In the genomic region with DNA sequence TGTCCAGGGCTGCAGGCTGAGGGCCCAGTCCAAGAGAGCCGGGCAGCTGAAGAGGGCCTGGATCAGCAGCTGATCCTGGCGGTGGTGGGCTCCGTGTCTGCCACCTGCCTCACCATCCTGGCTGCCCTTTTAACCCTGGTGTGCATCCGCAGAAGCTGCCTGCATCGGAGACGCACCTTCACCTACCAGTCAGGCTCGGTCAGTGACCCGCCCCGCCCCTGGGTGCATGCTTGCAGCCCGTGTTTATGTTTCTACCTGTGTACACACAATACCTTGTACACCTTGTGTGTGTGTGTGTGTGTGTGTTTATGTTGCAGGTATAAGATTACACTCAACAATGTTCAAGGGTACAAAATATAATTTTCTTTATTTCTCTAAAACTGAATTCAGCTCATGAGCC, we compare ENCODE assay signal across 1 cellular context.
TF ChIP-seq lines count a peak whose summit lies in the region.

No MANE protein-coding gene starts in this region.

TF ChIP-seq in HepG2, 621 proteins besides CTCF, POLR2A, EP300 and RAD21 (continues in another document):
- TF ChIP-seq ZNF124 (CRISPR knock-in tag; IDR thresholded peaks at IDR 0.05) (no peak), PRMT3 (CRISPR knock-in tag; IDR thresholded peaks at IDR 0.05; ENCODE audit: borderline replicate concordance, low read depth) (no peak), ZBTB20 (CRISPR knock-in tag; IDR thresholded peaks at IDR 0.05; ENCODE audit: borderline replicate concordance, low read depth) (no peak), ZNF235 (CRISPR knock-in tag; IDR thresholded peaks at IDR 0.05; ENCODE audit: borderline replicate concordance) (no peak), CBX5 (CRISPR knock-in tag; IDR thresholded peaks at IDR 0.05; ENCODE audit: borderline replicate concordance) (no peak), JUNB (CRISPR knock-in tag; IDR thresholded peaks at IDR 0.05; ENCODE audit: borderline replicate concordance) (no peak), PHF5A (CRISPR knock-in tag; IDR thresholded peaks at IDR 0.05; ENCODE audit: low read depth, unreplicated experiment) (no peak), KLF12 (CRISPR knock-in tag; IDR thresholded peaks at IDR 0.05; ENCODE audit: borderline replicate concordance) (no peak), FOXA1 (IDR thresholded peaks at IDR 0.05) (no peak), FOXA1 (CRISPR knock-in tag; IDR thresholded peaks at IDR 0.05) (peak; percentile 66), ZNF24 (IDR thresholded peaks at IDR 0.05) (no peak), CEBPB (IDR thresholded peaks at IDR 0.05; ENCODE audit: borderline replicate concordance, low read depth, low read length) (no peak), CCAR2 (optimal IDR thresholded peaks at IDR 0.05; ENCODE audit: low read depth, low read length) (no peak), MEF2D (CRISPR knock-in tag; IDR thresholded peaks at IDR 0.05) (no peak), ZNF607 (CRISPR knock-in tag; IDR thresholded peaks at IDR 0.05; ENCODE audit: borderline replicate concordance) (no peak), FOXP1 (IDR thresholded peaks at IDR 0.05) (no peak), FOXP1 (CRISPR knock-in tag; IDR thresholded peaks at IDR 0.05) (peak; percentile 91), SMARCE1 (IDR thresholded peaks at IDR 0.05; ENCODE audit: borderline replicate concordance) (no peak), ZNF17 (CRISPR knock-in tag; IDR thresholded peaks at IDR 0.05) (no peak), KDM4B (CRISPR knock-in tag; IDR thresholded peaks at IDR 0.05) (no peak)
- TF ChIP-seq, protein P1, sequence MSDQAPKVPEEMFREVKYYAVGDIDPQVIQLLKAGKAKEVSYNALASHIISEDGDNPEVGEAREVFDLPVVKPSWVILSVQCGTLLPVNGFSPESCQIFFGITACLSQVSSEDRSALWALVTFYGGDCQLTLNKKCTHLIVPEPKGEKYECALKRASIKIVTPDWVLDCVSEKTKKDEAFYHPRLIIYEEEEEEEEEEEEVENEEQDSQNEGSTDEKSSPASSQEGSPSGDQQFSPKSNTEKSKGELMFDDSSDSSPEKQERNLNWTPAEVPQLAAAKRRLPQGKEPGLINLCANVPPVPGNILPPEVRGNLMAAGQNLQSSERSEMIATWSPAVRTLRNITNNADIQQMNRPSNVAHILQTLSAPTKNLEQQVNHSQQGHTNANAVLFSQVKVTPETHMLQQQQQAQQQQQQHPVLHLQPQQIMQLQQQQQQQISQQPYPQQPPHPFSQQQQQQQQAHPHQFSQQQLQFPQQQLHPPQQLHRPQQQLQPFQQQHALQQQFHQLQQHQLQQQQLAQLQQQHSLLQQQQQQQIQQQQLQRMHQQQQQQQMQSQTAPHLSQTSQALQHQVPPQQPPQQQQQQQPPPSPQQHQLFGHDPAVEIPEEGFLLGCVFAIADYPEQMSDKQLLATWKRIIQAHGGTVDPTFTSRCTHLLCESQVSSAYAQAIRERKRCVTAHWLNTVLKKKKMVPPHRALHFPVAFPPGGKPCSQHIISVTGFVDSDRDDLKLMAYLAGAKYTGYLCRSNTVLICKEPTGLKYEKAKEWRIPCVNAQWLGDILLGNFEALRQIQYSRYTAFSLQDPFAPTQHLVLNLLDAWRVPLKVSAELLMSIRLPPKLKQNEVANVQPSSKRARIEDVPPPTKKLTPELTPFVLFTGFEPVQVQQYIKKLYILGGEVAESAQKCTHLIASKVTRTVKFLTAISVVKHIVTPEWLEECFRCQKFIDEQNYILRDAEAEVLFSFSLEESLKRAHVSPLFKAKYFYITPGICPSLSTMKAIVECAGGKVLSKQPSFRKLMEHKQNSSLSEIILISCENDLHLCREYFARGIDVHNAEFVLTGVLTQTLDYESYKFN (CRISPR knock-in tag; conservative IDR thresholded peaks at IDR 0.05): 0 out of 2 replicates have a peak, but pooled peaks have one; percentile 20
- TF ChIP-seq, protein P2, sequence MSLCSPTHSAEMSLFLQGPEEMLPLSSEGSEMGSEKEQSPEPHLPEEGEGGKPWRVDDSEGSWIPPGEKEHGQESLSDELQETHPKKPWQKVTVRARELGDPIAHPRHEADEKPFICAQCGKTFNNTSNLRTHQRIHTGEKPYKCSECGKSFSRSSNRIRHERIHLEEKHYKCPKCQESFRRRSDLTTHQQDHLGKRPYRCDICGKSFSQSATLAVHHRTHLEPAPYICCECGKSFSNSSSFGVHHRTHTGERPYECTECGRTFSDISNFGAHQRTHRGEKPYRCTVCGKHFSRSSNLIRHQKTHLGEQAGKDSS (CRISPR knock-in tag; IDR thresholded peaks at IDR 0.05; ENCODE audit: borderline replicate concordance, low read depth): no peak
- TF ChIP-seq, protein P3, sequence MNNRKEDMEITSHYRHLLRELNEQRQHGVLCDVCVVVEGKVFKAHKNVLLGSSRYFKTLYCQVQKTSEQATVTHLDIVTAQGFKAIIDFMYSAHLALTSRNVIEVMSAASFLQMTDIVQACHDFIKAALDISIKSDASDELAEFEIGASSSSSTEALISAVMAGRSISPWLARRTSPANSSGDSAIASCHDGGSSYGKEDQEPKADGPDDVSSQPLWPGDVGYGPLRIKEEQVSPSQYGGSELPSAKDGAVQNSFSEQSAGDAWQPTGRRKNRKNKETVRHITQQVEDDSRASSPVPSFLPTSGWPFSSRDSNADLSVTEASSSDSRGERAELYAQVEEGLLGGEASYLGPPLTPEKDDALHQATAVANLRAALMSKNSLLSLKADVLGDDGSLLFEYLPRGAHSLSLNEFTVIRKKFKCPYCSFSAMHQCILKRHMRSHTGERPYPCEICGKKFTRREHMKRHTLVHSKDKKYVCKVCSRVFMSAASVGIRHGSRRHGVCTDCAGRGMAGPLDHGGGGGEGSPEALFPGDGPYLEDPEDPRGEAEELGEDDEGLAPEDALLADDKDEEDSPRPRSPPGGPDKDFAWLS (CRISPR knock-in tag; IDR thresholded peaks at IDR 0.05; ENCODE audit: borderline replicate concordance): no peak
- TF ChIP-seq, protein P4, sequence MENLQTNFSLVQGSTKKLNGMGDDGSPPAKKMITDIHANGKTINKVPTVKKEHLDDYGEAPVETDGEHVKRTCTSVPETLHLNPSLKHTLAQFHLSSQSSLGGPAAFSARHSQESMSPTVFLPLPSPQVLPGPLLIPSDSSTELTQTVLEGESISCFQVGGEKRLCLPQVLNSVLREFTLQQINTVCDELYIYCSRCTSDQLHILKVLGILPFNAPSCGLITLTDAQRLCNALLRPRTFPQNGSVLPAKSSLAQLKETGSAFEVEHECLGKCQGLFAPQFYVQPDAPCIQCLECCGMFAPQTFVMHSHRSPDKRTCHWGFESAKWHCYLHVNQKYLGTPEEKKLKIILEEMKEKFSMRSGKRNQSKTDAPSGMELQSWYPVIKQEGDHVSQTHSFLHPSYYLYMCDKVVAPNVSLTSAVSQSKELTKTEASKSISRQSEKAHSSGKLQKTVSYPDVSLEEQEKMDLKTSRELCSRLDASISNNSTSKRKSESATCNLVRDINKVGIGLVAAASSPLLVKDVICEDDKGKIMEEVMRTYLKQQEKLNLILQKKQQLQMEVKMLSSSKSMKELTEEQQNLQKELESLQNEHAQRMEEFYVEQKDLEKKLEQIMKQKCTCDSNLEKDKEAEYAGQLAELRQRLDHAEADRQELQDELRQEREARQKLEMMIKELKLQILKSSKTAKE (CRISPR knock-in tag; IDR thresholded peaks at IDR 0.05; ENCODE audit: borderline replicate concordance): no peak
- TF ChIP-seq, protein P5, sequence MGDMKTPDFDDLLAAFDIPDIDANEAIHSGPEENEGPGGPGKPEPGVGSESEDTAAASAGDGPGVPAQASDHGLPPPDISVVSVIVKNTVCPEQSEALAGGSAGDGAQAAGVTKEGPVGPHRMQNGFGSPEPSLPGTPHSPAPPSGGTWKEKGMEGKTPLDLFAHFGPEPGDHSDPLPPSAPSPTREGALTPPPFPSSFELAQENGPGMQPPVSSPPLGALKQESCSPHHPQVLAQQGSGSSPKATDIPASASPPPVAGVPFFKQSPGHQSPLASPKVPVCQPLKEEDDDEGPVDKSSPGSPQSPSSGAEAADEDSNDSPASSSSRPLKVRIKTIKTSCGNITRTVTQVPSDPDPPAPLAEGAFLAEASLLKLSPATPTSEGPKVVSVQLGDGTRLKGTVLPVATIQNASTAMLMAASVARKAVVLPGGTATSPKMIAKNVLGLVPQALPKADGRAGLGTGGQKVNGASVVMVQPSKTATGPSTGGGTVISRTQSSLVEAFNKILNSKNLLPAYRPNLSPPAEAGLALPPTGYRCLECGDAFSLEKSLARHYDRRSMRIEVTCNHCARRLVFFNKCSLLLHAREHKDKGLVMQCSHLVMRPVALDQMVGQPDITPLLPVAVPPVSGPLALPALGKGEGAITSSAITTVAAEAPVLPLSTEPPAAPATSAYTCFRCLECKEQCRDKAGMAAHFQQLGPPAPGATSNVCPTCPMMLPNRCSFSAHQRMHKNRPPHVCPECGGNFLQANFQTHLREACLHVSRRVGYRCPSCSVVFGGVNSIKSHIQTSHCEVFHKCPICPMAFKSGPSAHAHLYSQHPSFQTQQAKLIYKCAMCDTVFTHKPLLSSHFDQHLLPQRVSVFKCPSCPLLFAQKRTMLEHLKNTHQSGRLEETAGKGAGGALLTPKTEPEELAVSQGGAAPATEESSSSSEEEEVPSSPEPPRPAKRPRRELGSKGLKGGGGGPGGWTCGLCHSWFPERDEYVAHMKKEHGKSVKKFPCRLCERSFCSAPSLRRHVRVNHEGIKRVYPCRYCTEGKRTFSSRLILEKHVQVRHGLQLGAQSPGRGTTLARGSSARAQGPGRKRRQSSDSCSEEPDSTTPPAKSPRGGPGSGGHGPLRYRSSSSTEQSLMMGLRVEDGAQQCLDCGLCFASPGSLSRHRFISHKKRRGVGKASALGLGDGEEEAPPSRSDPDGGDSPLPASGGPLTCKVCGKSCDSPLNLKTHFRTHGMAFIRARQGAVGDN (CRISPR knock-in tag; IDR thresholded peaks at IDR 0.05): peak; percentile 24; the same call in 1 of the 2 replicates
- TF ChIP-seq, protein P6, sequence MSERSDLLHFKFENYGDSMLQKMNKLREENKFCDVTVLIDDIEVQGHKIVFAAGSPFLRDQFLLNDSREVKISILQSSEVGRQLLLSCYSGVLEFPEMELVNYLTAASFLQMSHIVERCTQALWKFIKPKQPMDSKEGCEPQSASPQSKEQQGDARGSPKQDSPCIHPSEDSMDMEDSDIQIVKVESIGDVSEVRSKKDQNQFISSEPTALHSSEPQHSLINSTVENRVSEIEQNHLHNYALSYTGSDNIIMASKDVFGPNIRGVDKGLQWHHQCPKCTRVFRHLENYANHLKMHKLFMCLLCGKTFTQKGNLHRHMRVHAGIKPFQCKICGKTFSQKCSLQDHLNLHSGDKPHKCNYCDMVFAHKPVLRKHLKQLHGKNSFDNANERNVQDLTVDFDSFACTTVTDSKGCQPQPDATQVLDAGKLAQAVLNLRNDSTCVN (CRISPR knock-in tag; IDR thresholded peaks at IDR 0.05; ENCODE audit: borderline replicate concordance): no peak
- TF ChIP-seq, protein P7, sequence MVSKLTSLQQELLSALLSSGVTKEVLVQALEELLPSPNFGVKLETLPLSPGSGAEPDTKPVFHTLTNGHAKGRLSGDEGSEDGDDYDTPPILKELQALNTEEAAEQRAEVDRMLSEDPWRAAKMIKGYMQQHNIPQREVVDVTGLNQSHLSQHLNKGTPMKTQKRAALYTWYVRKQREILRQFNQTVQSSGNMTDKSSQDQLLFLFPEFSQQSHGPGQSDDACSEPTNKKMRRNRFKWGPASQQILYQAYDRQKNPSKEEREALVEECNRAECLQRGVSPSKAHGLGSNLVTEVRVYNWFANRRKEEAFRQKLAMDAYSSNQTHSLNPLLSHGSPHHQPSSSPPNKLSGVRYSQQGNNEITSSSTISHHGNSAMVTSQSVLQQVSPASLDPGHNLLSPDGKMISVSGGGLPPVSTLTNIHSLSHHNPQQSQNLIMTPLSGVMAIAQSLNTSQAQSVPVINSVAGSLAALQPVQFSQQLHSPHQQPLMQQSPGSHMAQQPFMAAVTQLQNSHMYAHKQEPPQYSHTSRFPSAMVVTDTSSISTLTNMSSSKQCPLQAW (CRISPR knock-in tag; IDR thresholded peaks at IDR 0.05): no peak
- TF ChIP-seq, protein P8, sequence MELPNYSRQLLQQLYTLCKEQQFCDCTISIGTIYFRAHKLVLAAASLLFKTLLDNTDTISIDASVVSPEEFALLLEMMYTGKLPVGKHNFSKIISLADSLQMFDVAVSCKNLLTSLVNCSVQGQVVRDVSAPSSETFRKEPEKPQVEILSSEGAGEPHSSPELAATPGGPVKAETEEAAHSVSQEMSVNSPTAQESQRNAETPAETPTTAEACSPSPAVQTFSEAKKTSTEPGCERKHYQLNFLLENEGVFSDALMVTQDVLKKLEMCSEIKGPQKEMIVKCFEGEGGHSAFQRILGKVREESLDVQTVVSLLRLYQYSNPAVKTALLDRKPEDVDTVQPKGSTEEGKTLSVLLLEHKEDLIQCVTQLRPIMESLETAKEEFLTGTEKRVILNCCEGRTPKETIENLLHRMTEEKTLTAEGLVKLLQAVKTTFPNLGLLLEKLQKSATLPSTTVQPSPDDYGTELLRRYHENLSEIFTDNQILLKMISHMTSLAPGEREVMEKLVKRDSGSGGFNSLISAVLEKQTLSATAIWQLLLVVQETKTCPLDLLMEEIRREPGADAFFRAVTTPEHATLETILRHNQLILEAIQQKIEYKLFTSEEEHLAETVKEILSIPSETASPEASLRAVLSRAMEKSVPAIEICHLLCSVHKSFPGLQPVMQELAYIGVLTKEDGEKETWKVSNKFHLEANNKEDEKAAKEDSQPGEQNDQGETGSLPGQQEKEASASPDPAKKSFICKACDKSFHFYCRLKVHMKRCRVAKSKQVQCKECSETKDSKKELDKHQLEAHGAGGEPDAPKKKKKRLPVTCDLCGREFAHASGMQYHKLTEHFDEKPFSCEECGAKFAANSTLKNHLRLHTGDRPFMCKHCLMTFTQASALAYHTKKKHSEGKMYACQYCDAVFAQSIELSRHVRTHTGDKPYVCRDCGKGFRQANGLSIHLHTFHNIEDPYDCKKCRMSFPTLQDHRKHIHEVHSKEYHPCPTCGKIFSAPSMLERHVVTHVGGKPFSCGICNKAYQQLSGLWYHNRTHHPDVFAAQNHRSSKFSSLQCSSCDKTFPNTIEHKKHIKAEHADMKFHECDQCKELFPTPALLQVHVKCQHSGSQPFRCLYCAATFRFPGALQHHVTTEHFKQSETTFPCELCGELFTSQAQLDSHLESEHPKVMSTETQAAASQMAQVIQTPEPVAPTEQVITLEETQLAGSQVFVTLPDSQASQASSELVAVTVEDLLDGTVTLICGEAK (IDR thresholded peaks at IDR 0.05): no peak
- TF ChIP-seq, protein P8 (CRISPR knock-in tag; IDR thresholded peaks at IDR 0.05): no peak
